8 cellular contexts compared by ENCODE assay signal in genomic region chr19:18919086-18919894, GRCh38. TPM values are rescaled to one million over a fixed set of nuclear protein-coding genes. Genes with fewer than 3 reads are reported as not detected.
DNase-seq lines count a peak whose midpoint lies in the region; ATAC-seq and TF ChIP-seq lines count a peak whose summit lies in the region.

TSS of gene COPE (minus strand) at chr19:18919387. CDS start at chr19:18919348, 39 bp downstream.
TSS of gene DDX49 (plus strand) at chr19:18919715. CDS start at chr19:18919742, 27 bp downstream.

- H3K27ac ChIP-seq in left ventricle myocardium inferior (replicated peaks) = peak within 1 kb of the TSS; percentile 96

- peak within 1 kb of the TSS; percentile 94 for H3K4me3 ChIP-seq in left ventricle myocardium inferior

- in situ Hi-C loops in GM13977 (cut with MboI; ENCODE audit: low pct_unique_long_range_greater_than_20kb, low sequenced_read_pairs, unreplicated experiment) = no loop called here

- TF ChIP-seq CTCF in GM13977 (IDR thresholded peaks at IDR 0.05; ENCODE audit: extremely low read depth, insufficient read depth, missing control alignments) (no peak), left ventricle myocardium inferior (IDR thresholded peaks at IDR 0.05; ENCODE audit: borderline replicate concordance) (no peak), progenitor cell of endocrine pancreas (IDR thresholded peaks at IDR 0.05; ENCODE audit: unreplicated experiment) (no peak)

- no peaks in the 10 kb centered on the region for H3K9me3 Mint-ChIP-seq in progenitor cell of endocrine pancreas (ENCODE audit: low read depth)

- peaks cover 43% of the 10 kb centered on the region for H3K36me3 ChIP-seq in left ventricle myocardium inferior

- H3K36me3 Mint-ChIP-seq in T-helper 17 cell (ENCODE audit: low read depth) (no peaks in the 10 kb centered on the region), progenitor cell of endocrine pancreas (ENCODE audit: insufficient read depth) (peaks cover 9% of the 10 kb centered on the region)

- H3K27me3 ChIP-seq in left ventricle myocardium inferior (ENCODE audit: low read depth) = no peaks in the 10 kb centered on the region

- no peaks in the 10 kb centered on the region for H3K9me3 ChIP-seq in T-helper 17 cell (ENCODE audit: control insufficient read depth, low read length, poor library complexity, severe bottlenecking)
- no peaks in the 10 kb centered on the region for H3K9me3 ChIP-seq in left ventricle myocardium inferior (replicated peaks)

- intact Hi-C loops in left ventricle myocardium inferior (cut with micrococcal nuclease) = no loop called here

- H3K27me3 Mint-ChIP-seq in T-helper 17 cell (no peaks in the 10 kb centered on the region), progenitor cell of endocrine pancreas (no peaks in the 10 kb centered on the region)

- peak within 1 kb of the TSS; percentile 95 for H3K27ac Mint-ChIP-seq in T-helper 17 cell
- H3K27ac Mint-ChIP-seq in progenitor cell of endocrine pancreas = peak within 1 kb of the TSS; percentile 97

- H3K4me1 ChIP-seq in left ventricle myocardium inferior = peaks cover 51% of the 10 kb centered on the region

- ATAC-seq in HG02884 (IDR thresholded peaks at IDR 0.05; ENCODE audit: unreplicated experiment) (peak; percentile 91), T-helper 17 cell (peak; percentile 94)

- DNase-seq in GM13977 (ENCODE audit: low spot score) (peak; percentile 99), NCI-H1694 treated with DMSO at 0.1 percent for 48 hours (lab: John Stamatoyannopoulos, UW) (peak; percentile 99), T-helper 17 cell (peak; percentile 84 to 94 (median 91)), amygdala (lab: John Stamatoyannopoulos, UW) (peak; percentile 86 to 100 (median 98)), left ventricle myocardium inferior (peak; percentile 98), progenitor cell of endocrine pancreas (ENCODE audit: low spot score, unreplicated experiment) (peak; percentile 84), ureter (ENCODE audit: low spot score) (peak; percentile 98)

- H3K4me1 Mint-ChIP-seq in T-helper 17 cell = peaks cover 33% of the 10 kb centered on the region
- peaks cover 19% of the 10 kb centered on the region for H3K4me1 Mint-ChIP-seq in progenitor cell of endocrine pancreas (ENCODE audit: low read depth)

- H3K4me3 Mint-ChIP-seq in T-helper 17 cell = peak within 1 kb of the TSS; percentile 96
- H3K4me3 Mint-ChIP-seq in progenitor cell of endocrine pancreas (ENCODE audit: low read depth) = peak within 1 kb of the TSS; percentile 91

RNA-seq across cellular contexts. Expression of gene COPE, which starts in this region (rescaled TPM):
- total RNA-seq in T-helper 17 cell (100 to 1,000 TPM; 166 to 185 TPM), left ventricle myocardium inferior (128 TPM), progenitor cell of endocrine pancreas (189 and 192 TPM in 2 replicates), ureter (149 TPM)

RNA-seq across cellular contexts. Expression of gene DDX49, which starts in this region (rescaled TPM):
- total RNA-seq in T-helper 17 cell (10 to 100 TPM; 45.2 to 49.1 TPM), left ventricle myocardium inferior (22.4 TPM), progenitor cell of endocrine pancreas (44.4 and 44.7 TPM in 2 replicates), ureter (34.4 TPM)

Comparison
In these comparisons a context has a peak if more than half of its experiments do, and no peak if none do; other contexts are left out.
1. Peak in every context shown above with its lines: DNase-seq, ATAC-seq, H3K4me3 ChIP-seq and H3K27ac ChIP-seq.